In the genomic region with DNA sequence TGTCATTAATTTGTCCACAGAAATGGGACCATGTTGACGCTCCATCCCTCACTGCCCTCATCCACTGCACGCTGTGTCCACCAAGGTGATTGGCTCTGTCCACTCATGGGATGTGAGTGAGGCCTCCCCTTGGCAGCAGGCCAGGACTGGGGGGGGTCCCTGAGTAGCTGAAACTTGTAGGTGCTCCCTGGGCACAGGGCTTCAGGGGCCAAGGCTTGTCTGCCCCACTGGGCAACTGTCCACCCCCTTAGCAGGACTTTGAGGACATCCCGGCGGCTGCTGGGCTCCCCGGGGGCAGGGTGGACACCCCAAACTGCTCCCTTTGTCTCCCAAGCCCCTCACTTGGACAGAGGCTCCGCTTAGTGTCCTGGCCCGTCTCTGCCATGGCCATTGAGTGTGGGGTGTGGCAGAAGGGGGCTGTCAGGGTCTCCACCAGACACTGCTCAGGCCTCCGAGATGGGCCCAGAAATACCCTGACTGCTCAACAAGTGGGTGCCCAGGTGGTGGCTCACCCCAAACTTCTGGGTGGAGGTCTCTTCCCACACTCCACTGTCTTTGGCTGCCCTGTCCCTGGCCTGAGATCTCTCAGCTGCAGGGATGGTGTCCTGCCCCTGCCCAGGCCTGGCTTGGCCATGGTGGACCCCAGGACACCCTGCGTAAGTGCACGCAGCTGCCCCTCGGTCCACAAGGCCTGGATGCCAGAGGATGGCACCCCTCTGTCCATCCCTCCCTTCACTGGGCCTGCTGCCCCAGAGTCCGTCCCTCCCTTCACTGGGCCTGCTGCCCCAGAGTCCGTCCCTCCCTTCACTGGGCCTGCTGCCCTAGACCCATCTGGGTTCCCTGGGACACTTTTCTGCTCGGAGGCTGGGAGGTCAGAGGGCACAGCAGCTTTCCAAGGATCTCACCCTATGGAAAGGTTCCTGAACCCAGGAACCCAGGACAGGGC, we compare ENCODE assay signal across 12 cellular contexts. TPM values are rescaled to one million over a fixed set of nuclear protein-coding genes. Genes with fewer than 3 reads are reported as not detected.
DNase-seq lines count a peak whose midpoint lies in the region; ATAC-seq and TF ChIP-seq lines count a peak whose summit lies in the region.
"Had no signal": no experiment of that assay in that cellular context is flagged by ENCODE, and none has a peak within 500 bp of the region (broad histone marks: within the 10 kb centered on the region; RNA-seq: fewer than 3 reads in every experiment).

No MANE protein-coding gene starts in this region.

- H3K9me3 Mint-ChIP-seq in H9 (0 out of 5 replicates have a peak, but pooled peaks cover 0 to 3% of the 10 kb centered on the region in 2 experiments), memory B cell (no peaks in the 10 kb centered on the region)
- H3K9me3 Mint-ChIP-seq in activated naive CD4-positive, alpha-beta T cell treated with anti-CD3 and anti-CD28 coated beads, Interleukin-2, amount 50 U/mL, for 72 hours = no peaks in the 10 kb centered on the region

- peaks cover 5% of the 10 kb centered on the region for H3K23me2 ChIP-seq in H9 (ENCODE audit: insufficient read length, low read depth, low read length, poor library complexity, severe bottlenecking)

- no peak overlapping the region for H2AK5ac ChIP-seq in H9 (ENCODE audit: insufficient read length, low read length)

- peak overlapping the region in 2 of 3 experiments; percentile 34 to 58; a peak in 2 of 7 replicates for H3K27ac Mint-ChIP-seq in H9
- peak overlapping the region; percentile 94 to 95 for H3K27ac Mint-ChIP-seq in activated naive CD4-positive, alpha-beta T cell treated with anti-CD3 and anti-CD28 coated beads, Interleukin-2, amount 50 U/mL, for 72 hours
- H3K27ac Mint-ChIP-seq in memory B cell = no peak overlapping the region

- H3K79me1 ChIP-seq in H9 (ENCODE audit: insufficient read depth, low read depth, low read length, poor library complexity, severe bottlenecking) = no peaks in the 10 kb centered on the region

- H3K4me1 Mint-ChIP-seq in H9 (peaks cover 14 to 29% of the 10 kb centered on the region in 2 experiments), memory B cell (peaks cover 14% of the 10 kb centered on the region)

- TF ChIP-seq CTCF in H9 (conservative IDR thresholded peaks at IDR 0.05) (no peak), GM10266 (IDR thresholded peaks at IDR 0.05; ENCODE audit: control insufficient read depth, insufficient read depth, low read depth, missing control alignments) (no peak)

- H2BK12ac ChIP-seq in H9 (ENCODE audit: insufficient read length, low read depth, low read length) = no peak overlapping the region

- H2BK20ac ChIP-seq in H9 (ENCODE audit: low read depth, low read length, poor library complexity, severe bottlenecking) = no peak overlapping the region

- peak overlapping the region; percentile 87 to 100 (median 94) for H3K4me2 ChIP-seq in BLaER1 treated with 17β-estradiol and CSF1 and Interleukin-3, amounts not matched to agents 10 nM and 100 nM
- H3K4me2 ChIP-seq in H9 (ENCODE audit: insufficient read depth, insufficient read length, low read length) = no peak overlapping the region

- H3K9ac ChIP-seq in BLaER1 treated with 17β-estradiol and CSF1 and Interleukin-3, amounts not matched to agents 10 nM and 100 nM = peak overlapping the region; percentile 91 to 99 (median 96)
- no peak overlapping the region for H3K9ac ChIP-seq in H9 (ENCODE audit: extremely low read depth, insufficient read length, low read length)

- no peak overlapping the region for H3K4ac ChIP-seq in H9 (ENCODE audit: low read depth, low read length)

- no peak overlapping the region for H4K5ac ChIP-seq in H9 (ENCODE audit: insufficient read length, low read depth, low read length)

- no peak overlapping the region for H2BK120ac ChIP-seq in H9 (ENCODE audit: low read depth, low read length, poor library complexity, severe bottlenecking)

- H3K27me3 ChIP-seq in BLaER1 treated with 17β-estradiol and CSF1 and Interleukin-3, amounts not matched to agents 10 nM and 100 nM = no peaks in the 10 kb centered on the region
- H3K27me3 ChIP-seq in H9 (ENCODE audit: insufficient read depth, low read length) = peaks cover 7% of the 10 kb centered on the region; the same call in 1 of the 2 replicates
- H3K27me3 ChIP-seq: ascending aorta had no signal

- H2BK15ac ChIP-seq in H9 (ENCODE audit: low read depth, low read length) = no peak overlapping the region

- H4K91ac ChIP-seq in H9 (ENCODE audit: insufficient read length, low read depth, low read length) = no peak overlapping the region

- peaks cover 0 to 3% (median 0%) of the 10 kb centered on the region in 11 experiments; a peak in 1 of 22 replicates for H3K36me3 ChIP-seq in BLaER1 treated with 17β-estradiol and CSF1 and Interleukin-3, amounts not matched to agents 10 nM and 100 nM

- ATAC-seq in activated naive CD4-positive, alpha-beta T cell treated with anti-CD3 and anti-CD28 coated beads, Interleukin-2, amount 50 U/mL, for 72 hours = no peak
- ATAC-seq in memory B cell (ENCODE audit: low read depth) = no peak

- peak overlapping the region in 9 of 10 experiments; percentile 80 to 97 (median 90); a peak in 16 of 20 replicates for H3K4me3 ChIP-seq in BLaER1 treated with 17β-estradiol and CSF1 and Interleukin-3, amounts not matched to agents 10 nM and 100 nM

- H3K36me3 Mint-ChIP-seq in H9 (ENCODE audit: insufficient read depth in 1 of 3, low read depth in 3 of 3) = peaks cover 0 to 4% (median 4%) of the 10 kb centered on the region in 3 experiments; a peak in 4 of 7 replicates
- peaks cover 10 to 17% of the 10 kb centered on the region in 2 donors for H3K36me3 Mint-ChIP-seq in activated naive CD4-positive, alpha-beta T cell treated with anti-CD3 and anti-CD28 coated beads, Interleukin-2, amount 50 U/mL, for 72 hours
- no peaks in the 10 kb centered on the region for H3K36me3 Mint-ChIP-seq in memory B cell

- H3K23ac ChIP-seq in H9 (ENCODE audit: insufficient read length, low read depth, low read length) = no peak overlapping the region

- H3K56ac ChIP-seq in H9 (ENCODE audit: insufficient read length, low read depth, low read length) = no peak overlapping the region

- no peak overlapping the region; the same call in 1 of the 2 replicates for H3K14ac ChIP-seq in H9 (ENCODE audit: insufficient read depth, low read length)

- H4K20me1 ChIP-seq in BLaER1 treated with 17β-estradiol and CSF1 and Interleukin-3, amounts not matched to agents 10 nM and 100 nM = peaks cover 13 to 65% (median 33%) of the 10 kb centered on the region in 11 experiments; a peak in 19 of 22 replicates
- no peaks in the 10 kb centered on the region for H4K20me1 ChIP-seq in H9 (ENCODE audit: control insufficient read depth, insufficient read depth, insufficient read length)

- H4K8ac ChIP-seq in H9 (replicated peaks; ENCODE audit: insufficient read length, low read depth, low read length) = no peak overlapping the region

- H3T11ph ChIP-seq in H9 (ENCODE audit: low read length) = no peak overlapping the region

- DNase-seq in H9 (no peak), memory B cell (ENCODE audit: low spot score in 2 of 2) (no peak), NOMO-1 treated with DMSO at 0.1 percent for 48 hours (lab: John Stamatoyannopoulos, UW; ENCODE audit: unreplicated experiment) (no peak), KG1 (lab: John Stamatoyannopoulos, UW) (no peak), GM10266 (ENCODE audit: extremely low spot score) (no peak)
- DNase-seq in activated naive CD4-positive, alpha-beta T cell treated with anti-CD3 and anti-CD28 coated beads, Interleukin-2, amount 50 U/mL, for 72 hours (ENCODE audit: low spot score in 2 of 2) = no peak
- DNase-seq in stimulated activated CD4-positive, alpha-beta T cell treated with anti-CD3 and anti-CD28 coated beads, Interleukin-2, amount 100 ng/mL, for 24 hours = no peak
- DNase-seq: GF-D8, GOT3 had no signal

- H3K4me3 Mint-ChIP-seq in H9 (peak overlapping the region; percentile 94 to 99), memory B cell (peak overlapping the region; percentile 43)

- no CpG with 5 or more reads among the region's 14 CpGs for WGBS in H9 (ENCODE audit: extremely low coverage, insufficient read length, low lambda C conversion rate)

- H3K18ac ChIP-seq in H9 (ENCODE audit: insufficient read length, low read depth, low read length) = no peak overlapping the region

- no peak overlapping the region for H2AFZ ChIP-seq in H9 (ENCODE audit: low read length)

- H3K27me3 Mint-ChIP-seq in H9 (ENCODE audit: low read depth) (peaks cover 43% of the 10 kb centered on the region), memory B cell (peaks cover 2% of the 10 kb centered on the region)

- no peaks in the 10 kb centered on the region for H3K9me3 ChIP-seq in BLaER1 treated with 17β-estradiol and CSF1 and Interleukin-3, amounts not matched to agents 10 nM and 100 nM (replicated peaks in 1 of 11)
- no peaks in the 10 kb centered on the region for H3K9me3 ChIP-seq in H9 (ENCODE audit: control insufficient read depth, low read depth, low read length)
- H3K9me3 ChIP-seq: ascending aorta had no signal

- H3K4me1 ChIP-seq in BLaER1 treated with 17β-estradiol and CSF1 and Interleukin-3, amounts not matched to agents 10 nM and 100 nM = peaks cover 44 to 67% (median 58%) of the 10 kb centered on the region in 10 experiments
- H3K4me1 ChIP-seq in H9 (ENCODE audit: insufficient read depth, low read length) = no peaks in the 10 kb centered on the region; the same call in 1 of the 2 replicates

- peak overlapping the region in 10 of 11 experiments; percentile 91 to 99 (median 96); a peak in 18 of 22 replicates for H3K27ac ChIP-seq in BLaER1 treated with 17β-estradiol and CSF1 and Interleukin-3, amounts not matched to agents 10 nM and 100 nM
- H3K27ac ChIP-seq in H9 (ENCODE audit: insufficient read length, low read depth, low read length) = no peak overlapping the region
- H3K27ac ChIP-seq: SK-N-MC had no signal

- H3K79me2 ChIP-seq in H9 (ENCODE audit: insufficient read depth, low read length) = no peaks in the 10 kb centered on the region; the same call in 1 of the 2 replicates

- no peak overlapping the region for H2BK5ac ChIP-seq in H9 (ENCODE audit: insufficient read length, low read length)

RNA-seq across cellular contexts. Expression of a gene that starts 2.9 kb away (rescaled TPM):
- 19.1 and 20.4 TPM in 2 replicates for total RNA-seq in H9 (2021)
- 10 to 100 TPM; 12.1 to 13.0 TPM for total RNA-seq in activated naive CD4-positive, alpha-beta T cell treated with anti-CD3 and anti-CD28 coated beads, Interleukin-2, amount 50 U/mL, for 72 hours

RNA-seq across cellular contexts. Expression of a gene that starts 17.1 kb away (rescaled TPM):
- 58.0 and 65.5 TPM in 2 replicates for total RNA-seq in H9 (2021)
- 10 to 100 TPM; 21.9 to 24.2 TPM for total RNA-seq in activated naive CD4-positive, alpha-beta T cell treated with anti-CD3 and anti-CD28 coated beads, Interleukin-2, amount 50 U/mL, for 72 hours

RNA-seq across cellular contexts. Expression of a gene that starts 20.1 kb away (rescaled TPM):
- 0.26 and 0.42 TPM in 2 replicates for total RNA-seq in H9 (2021)
- total RNA-seq in activated naive CD4-positive, alpha-beta T cell treated with anti-CD3 and anti-CD28 coated beads, Interleukin-2, amount 50 U/mL, for 72 hours = 1 to 10 TPM in 1 of 2 donors, under 1 TPM in 1; 0.59 to 1.8 TPM
- total RNA-seq: ascending aorta had no signal

RNA-seq across cellular contexts. Expression of a gene that starts 26.7 kb away (rescaled TPM):
- 0.33 and 0.50 TPM in 2 replicates for total RNA-seq in H9 (2021)
- not detected for total RNA-seq in activated naive CD4-positive, alpha-beta T cell treated with anti-CD3 and anti-CD28 coated beads, Interleukin-2, amount 50 U/mL, for 72 hours
- total RNA-seq: ascending aorta had no signal

RNA-seq across cellular contexts. Expression of a gene that starts 43.9 kb away (rescaled TPM):
- total RNA-seq in H9 (2021) = 8.3 and 8.7 TPM in 2 replicates
- total RNA-seq in activated naive CD4-positive, alpha-beta T cell treated with anti-CD3 and anti-CD28 coated beads, Interleukin-2, amount 50 U/mL, for 72 hours = under 1 TPM; 0.33 to 0.71 TPM
- total RNA-seq: ascending aorta had no signal
